ENCODE assay signal across 2 cellular contexts in the genomic region with DNA sequence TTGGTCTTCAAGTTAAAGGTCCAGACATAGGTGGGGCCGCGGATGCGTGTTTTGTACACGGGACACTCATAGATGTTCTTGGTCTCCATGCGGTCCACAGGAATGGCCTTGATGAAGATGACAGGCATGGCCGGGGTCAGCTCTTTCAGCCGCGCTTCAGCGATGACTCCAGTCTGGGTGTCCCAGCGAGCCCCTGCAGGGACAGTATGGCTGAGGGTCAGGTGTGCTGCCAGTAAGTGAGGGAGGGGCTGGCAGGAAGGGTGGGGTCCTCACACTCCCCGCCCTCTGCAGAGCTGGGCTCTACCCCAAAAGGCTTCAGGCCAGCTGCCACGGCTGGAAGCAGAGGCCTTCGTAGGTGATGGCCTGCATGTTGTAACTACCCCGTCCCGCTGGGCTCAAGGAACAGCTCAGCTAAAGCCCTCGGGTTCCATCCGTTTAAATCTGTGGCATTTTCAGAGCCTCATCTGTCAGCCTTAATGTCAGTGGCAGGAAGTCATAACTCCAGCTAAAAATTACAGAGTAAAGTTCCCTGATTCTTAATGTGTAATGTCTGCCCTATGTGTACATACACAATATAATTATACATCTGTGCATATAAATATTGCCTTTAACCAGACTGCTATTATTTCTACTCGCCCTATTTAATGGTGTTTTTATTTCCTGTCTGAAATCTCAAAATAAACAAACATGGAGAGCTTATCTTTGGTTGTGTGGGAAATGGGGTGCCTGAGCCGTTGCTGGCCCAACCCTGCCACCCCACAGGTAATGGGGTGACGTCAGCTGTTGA.
TF ChIP-seq lines count a peak whose summit lies in the region.

No MANE protein-coding gene starts in this region.

TF ChIP-seq in GM23338, 12 proteins besides CTCF, POLR2A, EP300 and RAD21:
- no peak for TF ChIP-seq CREB1 (CRISPR knock-in tag; IDR thresholded peaks at IDR 0.05; ENCODE audit: low read depth)
- TF ChIP-seq, protein P1, sequence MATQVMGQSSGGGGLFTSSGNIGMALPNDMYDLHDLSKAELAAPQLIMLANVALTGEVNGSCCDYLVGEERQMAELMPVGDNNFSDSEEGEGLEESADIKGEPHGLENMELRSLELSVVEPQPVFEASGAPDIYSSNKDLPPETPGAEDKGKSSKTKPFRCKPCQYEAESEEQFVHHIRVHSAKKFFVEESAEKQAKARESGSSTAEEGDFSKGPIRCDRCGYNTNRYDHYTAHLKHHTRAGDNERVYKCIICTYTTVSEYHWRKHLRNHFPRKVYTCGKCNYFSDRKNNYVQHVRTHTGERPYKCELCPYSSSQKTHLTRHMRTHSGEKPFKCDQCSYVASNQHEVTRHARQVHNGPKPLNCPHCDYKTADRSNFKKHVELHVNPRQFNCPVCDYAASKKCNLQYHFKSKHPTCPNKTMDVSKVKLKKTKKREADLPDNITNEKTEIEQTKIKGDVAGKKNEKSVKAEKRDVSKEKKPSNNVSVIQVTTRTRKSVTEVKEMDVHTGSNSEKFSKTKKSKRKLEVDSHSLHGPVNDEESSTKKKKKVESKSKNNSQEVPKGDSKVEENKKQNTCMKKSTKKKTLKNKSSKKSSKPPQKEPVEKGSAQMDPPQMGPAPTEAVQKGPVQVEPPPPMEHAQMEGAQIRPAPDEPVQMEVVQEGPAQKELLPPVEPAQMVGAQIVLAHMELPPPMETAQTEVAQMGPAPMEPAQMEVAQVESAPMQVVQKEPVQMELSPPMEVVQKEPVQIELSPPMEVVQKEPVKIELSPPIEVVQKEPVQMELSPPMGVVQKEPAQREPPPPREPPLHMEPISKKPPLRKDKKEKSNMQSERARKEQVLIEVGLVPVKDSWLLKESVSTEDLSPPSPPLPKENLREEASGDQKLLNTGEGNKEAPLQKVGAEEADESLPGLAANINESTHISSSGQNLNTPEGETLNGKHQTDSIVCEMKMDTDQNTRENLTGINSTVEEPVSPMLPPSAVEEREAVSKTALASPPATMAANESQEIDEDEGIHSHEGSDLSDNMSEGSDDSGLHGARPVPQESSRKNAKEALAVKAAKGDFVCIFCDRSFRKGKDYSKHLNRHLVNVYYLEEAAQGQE (IDR thresholded peaks at IDR 0.05; ENCODE audit: unreplicated experiment), result no peak
- no peak for TF ChIP-seq ZNF331 (CRISPR knock-in tag; IDR thresholded peaks at IDR 0.05; ENCODE audit: low read depth)
- TF ChIP-seq, protein P2, sequence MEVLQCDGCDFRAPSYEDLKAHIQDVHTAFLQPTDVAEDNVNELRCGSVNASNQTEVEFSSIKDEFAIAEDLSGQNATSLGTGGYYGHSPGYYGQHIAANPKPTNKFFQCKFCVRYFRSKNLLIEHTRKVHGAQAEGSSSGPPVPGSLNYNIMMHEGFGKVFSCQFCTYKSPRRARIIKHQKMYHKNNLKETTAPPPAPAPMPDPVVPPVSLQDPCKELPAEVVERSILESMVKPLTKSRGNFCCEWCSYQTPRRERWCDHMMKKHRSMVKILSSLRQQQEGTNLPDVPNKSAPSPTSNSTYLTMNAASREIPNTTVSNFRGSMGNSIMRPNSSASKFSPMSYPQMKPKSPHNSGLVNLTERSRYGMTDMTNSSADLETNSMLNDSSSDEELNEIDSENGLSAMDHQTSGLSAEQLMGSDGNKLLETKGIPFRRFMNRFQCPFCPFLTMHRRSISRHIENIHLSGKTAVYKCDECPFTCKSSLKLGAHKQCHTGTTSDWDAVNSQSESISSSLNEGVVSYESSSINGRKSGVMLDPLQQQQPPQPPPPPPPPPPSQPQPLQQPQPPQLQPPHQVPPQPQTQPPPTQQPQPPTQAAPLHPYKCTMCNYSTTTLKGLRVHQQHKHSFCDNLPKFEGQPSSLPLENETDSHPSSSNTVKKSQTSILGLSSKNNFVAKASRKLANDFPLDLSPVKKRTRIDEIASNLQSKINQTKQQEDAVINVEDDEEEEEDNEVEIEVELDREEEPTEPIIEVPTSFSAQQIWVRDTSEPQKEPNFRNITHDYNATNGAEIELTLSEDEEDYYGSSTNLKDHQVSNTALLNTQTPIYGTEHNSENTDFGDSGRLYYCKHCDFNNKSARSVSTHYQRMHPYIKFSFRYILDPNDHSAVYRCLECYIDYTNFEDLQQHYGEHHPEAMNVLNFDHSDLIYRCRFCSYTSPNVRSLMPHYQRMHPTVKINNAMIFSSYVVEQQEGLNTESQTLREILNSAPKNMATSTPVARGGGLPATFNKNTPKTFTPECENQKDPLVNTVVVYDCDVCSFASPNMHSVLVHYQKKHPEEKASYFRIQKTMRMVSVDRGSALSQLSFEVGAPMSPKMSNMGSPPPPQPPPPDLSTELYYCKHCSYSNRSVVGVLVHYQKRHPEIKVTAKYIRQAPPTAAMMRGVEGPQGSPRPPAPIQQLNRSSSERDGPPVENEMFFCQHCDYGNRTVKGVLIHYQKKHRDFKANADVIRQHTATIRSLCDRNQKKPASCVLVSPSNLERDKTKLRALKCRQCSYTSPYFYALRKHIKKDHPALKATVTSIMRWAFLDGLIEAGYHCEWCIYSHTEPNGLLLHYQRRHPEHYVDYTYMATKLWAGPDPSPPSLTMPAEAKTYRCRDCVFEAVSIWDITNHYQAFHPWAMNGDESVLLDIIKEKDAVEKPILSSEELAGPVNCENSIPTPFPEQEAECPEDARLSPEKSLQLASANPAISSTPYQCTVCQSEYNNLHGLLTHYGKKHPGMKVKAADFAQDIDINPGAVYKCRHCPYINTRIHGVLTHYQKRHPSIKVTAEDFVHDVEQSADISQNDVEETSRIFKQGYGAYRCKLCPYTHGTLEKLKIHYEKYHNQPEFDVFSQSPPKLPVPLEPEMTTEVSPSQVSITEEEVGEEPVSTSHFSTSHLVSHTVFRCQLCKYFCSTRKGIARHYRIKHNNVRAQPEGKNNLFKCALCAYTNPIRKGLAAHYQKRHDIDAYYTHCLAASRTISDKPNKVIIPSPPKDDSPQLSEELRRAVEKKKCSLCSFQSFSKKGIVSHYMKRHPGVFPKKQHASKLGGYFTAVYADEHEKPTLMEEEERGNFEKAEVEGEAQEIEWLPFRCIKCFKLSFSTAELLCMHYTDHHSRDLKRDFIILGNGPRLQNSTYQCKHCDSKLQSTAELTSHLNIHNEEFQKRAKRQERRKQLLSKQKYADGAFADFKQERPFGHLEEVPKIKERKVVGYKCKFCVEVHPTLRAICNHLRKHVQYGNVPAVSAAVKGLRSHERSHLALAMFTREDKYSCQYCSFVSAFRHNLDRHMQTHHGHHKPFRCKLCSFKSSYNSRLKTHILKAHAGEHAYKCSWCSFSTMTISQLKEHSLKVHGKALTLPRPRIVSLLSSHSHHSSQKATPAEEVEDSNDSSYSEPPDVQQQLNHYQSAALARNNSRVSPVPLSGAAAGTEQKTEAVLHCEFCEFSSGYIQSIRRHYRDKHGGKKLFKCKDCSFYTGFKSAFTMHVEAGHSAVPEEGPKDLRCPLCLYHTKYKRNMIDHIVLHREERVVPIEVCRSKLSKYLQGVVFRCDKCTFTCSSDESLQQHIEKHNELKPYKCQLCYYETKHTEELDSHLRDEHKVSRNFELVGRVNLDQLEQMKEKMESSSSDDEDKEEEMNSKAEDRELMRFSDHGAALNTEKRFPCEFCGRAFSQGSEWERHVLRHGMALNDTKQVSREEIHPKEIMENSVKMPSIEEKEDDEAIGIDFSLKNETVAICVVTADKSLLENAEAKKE (CRISPR knock-in tag; IDR thresholded peaks at IDR 0.05), result no peak
- TF ChIP-seq STAT1 (IDR thresholded peaks at IDR 0.05; ENCODE audit: unreplicated experiment), result no peak
- TF ChIP-seq POLR2AphosphoS5 (IDR thresholded peaks at IDR 0.05; ENCODE audit: low read depth), result no peak
- no peak for TF ChIP-seq JUNB (IDR thresholded peaks at IDR 0.05; ENCODE audit: unreplicated experiment)

TF ChIP-seq in H1, 55 proteins besides CTCF, POLR2A, EP300 and RAD21:
- TF ChIP-seq, protein P3, sequence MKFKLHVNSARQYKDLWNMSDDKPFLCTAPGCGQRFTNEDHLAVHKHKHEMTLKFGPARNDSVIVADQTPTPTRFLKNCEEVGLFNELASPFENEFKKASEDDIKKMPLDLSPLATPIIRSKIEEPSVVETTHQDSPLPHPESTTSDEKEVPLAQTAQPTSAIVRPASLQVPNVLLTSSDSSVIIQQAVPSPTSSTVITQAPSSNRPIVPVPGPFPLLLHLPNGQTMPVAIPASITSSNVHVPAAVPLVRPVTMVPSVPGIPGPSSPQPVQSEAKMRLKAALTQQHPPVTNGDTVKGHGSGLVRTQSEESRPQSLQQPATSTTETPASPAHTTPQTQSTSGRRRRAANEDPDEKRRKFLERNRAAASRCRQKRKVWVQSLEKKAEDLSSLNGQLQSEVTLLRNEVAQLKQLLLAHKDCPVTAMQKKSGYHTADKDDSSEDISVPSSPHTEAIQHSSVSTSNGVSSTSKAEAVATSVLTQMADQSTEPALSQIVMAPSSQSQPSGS (IDR thresholded peaks at IDR 0.05; ENCODE audit: low read length), result no peak
- TF ChIP-seq GABPA (IDR thresholded peaks at IDR 0.05; ENCODE audit: borderline replicate concordance, insufficient read depth, low read length) (no peak), SP1 (IDR thresholded peaks at IDR 0.05; ENCODE audit: low read depth, low read length) (no peak), SAP30 (IDR thresholded peaks at IDR 0.05; ENCODE audit: insufficient read depth, insufficient replicate concordance, low read length) (no peak), BRCA1 (IDR thresholded peaks at IDR 0.05; ENCODE audit: low read depth, low read length) (no peak)
